In genomic region chr1:182391028-182391361, GRCh38 we compare ENCODE assay signal across 1 cellular context.
TF ChIP-seq lines count a peak whose summit lies in the region.

No MANE protein-coding gene starts in this region.

TF ChIP-seq in H1, 55 proteins besides CTCF, POLR2A, EP300 and RAD21:
- TF ChIP-seq EGR1 (IDR thresholded peaks at IDR 0.05; ENCODE audit: borderline replicate concordance, low read depth, low read length) (no peak), TCF12 (IDR thresholded peaks at IDR 0.05; ENCODE audit: low read depth, low read length) (no peak), JUN (IDR thresholded peaks at IDR 0.05; ENCODE audit: low read depth, low read length) (no peak), MAX (IDR thresholded peaks at IDR 0.05) (peak; percentile 25; the same call in 1 of the 2 replicates), SIX5 (IDR thresholded peaks at IDR 0.05; ENCODE audit: low read depth, low read length) (no peak)
